Comparison of ENCODE assay signal across 18 cellular contexts in the genomic region with DNA sequence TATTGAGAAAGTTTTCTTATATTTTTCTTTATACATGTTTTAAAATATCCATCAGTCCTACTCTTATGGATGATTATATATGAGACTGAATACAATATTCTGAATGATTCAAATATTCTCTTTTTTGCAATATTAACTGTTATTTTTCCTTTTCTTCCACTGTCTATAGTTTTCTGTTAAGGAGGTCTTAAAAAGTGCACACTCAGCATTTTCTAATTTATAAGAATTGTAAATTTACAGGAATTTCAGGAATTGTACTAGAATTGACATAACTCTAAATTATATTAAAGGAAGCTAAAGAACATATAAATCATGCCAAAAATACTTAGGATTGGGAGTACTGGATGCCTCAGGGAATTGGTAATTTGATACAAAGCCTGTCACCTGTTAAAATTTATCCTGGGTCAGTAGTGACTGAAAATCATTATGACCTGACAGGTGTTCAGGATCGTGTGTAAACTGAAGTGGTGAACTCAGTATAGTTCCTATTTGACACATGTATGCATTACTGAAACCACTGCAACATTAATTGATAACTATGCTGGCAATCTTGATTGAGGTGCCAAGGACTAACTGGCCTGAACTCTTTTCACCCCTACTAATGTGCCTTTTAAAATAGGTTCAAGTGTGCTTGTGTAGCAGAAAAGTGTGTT. TPM values are rescaled to one million over a fixed set of nuclear protein-coding genes. Genes with fewer than 3 reads are reported as not detected.
DNase-seq lines count a peak whose midpoint lies in the region; ATAC-seq lines count a peak whose summit lies in the region.
"Had no signal": no experiment of that assay in that cellular context is flagged by ENCODE, and none has a peak within 500 bp of the region (broad histone marks: within the 10 kb centered on the region; RNA-seq: fewer than 3 reads in every experiment).

No MANE protein-coding gene starts in this region.

- H3K27ac Mint-ChIP-seq in activated T-helper 17 cell treated with anti-CD3 and anti-CD28 coated beads, Interleukin-2, amount 50 U/mL, for 72 hours: no peak overlapping the region
- H3K27ac Mint-ChIP-seq: naive thymus-derived CD8-positive, alpha-beta T cell had no signal

- DNase-seq in NCI-H510A treated with DMSO at 0.1 percent for 48 hours (lab: John Stamatoyannopoulos, UW) (peak; percentile 52), NCI-H510A (lab: John Stamatoyannopoulos, UW) (no peak), LHCN-M2 (ENCODE audit: low read depth) (peak; percentile 45), NCI-H774 (lab: John Stamatoyannopoulos, UW) (peak; percentile 5), COLO829 (ENCODE audit: low spot score) (no peak), inferior parietal cortex (ENCODE audit: extremely low spot score) (no peak)
- DNase-seq: activated gamma-delta T cell treated with Interleukin-2 at 50 U/mL for 16 hours; amniotic stem cell; C1 segment of cervical spinal cord; GF-D8; left colon; naive thymus-derived CD8-positive, alpha-beta T cell; right cardiac atrium had no signal

- H3K9me3 Mint-ChIP-seq in activated T-helper 17 cell treated with anti-CD3 and anti-CD28 coated beads, Interleukin-2, amount 50 U/mL, for 72 hours: no peaks in the 10 kb centered on the region
- H3K9me3 Mint-ChIP-seq: naive thymus-derived CD8-positive, alpha-beta T cell had no signal

- H3K27me3 Mint-ChIP-seq in activated T-helper 17 cell treated with anti-CD3 and anti-CD28 coated beads, Interleukin-2, amount 50 U/mL, for 72 hours: peaks cover 14% of the 10 kb centered on the region

- H3K4me1 Mint-ChIP-seq in activated T-helper 17 cell treated with anti-CD3 and anti-CD28 coated beads, Interleukin-2, amount 50 U/mL, for 72 hours: no peaks in the 10 kb centered on the region
- H3K4me1 Mint-ChIP-seq: naive thymus-derived CD8-positive, alpha-beta T cell had no signal

- no peak for ATAC-seq in GM21526 (IDR thresholded peaks at IDR 0.05; ENCODE audit: low FRiP score, unreplicated experiment)
- ATAC-seq in activated T-helper 17 cell treated with anti-CD3 and anti-CD28 coated beads, Interleukin-2, amount 50 U/mL, for 72 hours (replicated peaks): no peak
- ATAC-seq: left colon; naive thymus-derived CD8-positive, alpha-beta T cell; right cardiac atrium had no signal

- no peaks in the 10 kb centered on the region for H3K36me3 Mint-ChIP-seq in activated T-helper 17 cell treated with anti-CD3 and anti-CD28 coated beads, Interleukin-2, amount 50 U/mL, for 72 hours (ENCODE audit: low read depth)
- H3K36me3 Mint-ChIP-seq: naive thymus-derived CD8-positive, alpha-beta T cell had no signal

- H3K4me3 Mint-ChIP-seq in activated T-helper 17 cell treated with anti-CD3 and anti-CD28 coated beads, Interleukin-2, amount 50 U/mL, for 72 hours: no peak overlapping the region
- H3K4me3 Mint-ChIP-seq: naive thymus-derived CD8-positive, alpha-beta T cell had no signal

RNA-seq across cellular contexts. Expression of a gene that starts 30.4 kb away (rescaled TPM):
- total RNA-seq in LHCN-M2 (2014; rRNA removed): 6.8 and 11.0 TPM in 2 replicates
- polyA plus RNA-seq in LHCN-M2 (2012): 30.8 TPM
- total RNA-seq in activated T-helper 17 cell treated with anti-CD3 and anti-CD28 coated beads, Interleukin-2, amount 50 U/mL, for 72 hours: under 1 TPM; 0.19 TPM
- total RNA-seq: bronchial epithelial cell, glomerular endothelial cell, RPMI7951 had no signal

Comparison
In these comparisons a context has a peak if more than half of its experiments do, and no peak if none do; other contexts are left out.
1. DNase-seq: peak in NCI-H510A treated with DMSO at 0.1 percent for 48 hours (single experiment), LHCN-M2 (single experiment) and NCI-H774 (single experiment); none in NCI-H510A (single experiment), COLO829 (single experiment) and inferior parietal cortex (single experiment).